Comparison of ENCODE assay signal across 8 cellular contexts in genomic region chr1:23790696-23791433, GRCh38. TPM values are rescaled to one million over a fixed set of nuclear protein-coding genes. Genes with fewer than 3 reads are reported as not detected.
DNase-seq lines count a peak whose midpoint lies in the region; ATAC-seq, FAIRE-seq and TF ChIP-seq lines count a peak whose summit lies in the region.

TSS of gene LYPLA2 (plus strand) at chr1:23791145. CDS start at chr1:23792683, 1,538 bp downstream.

- H3K9me3 ChIP-seq in right atrium auricular region: no peaks in the 10 kb centered on the region

- H3K27me3 Mint-ChIP-seq in T-helper 2 cell treated with Interferon-gamma antibody and Interleukin-4, amounts not matched to agents 5 μg/mL and 100 μg/mL, for 36 hours (ENCODE audit: low read depth): no peaks in the 10 kb centered on the region

- H3K27me3 ChIP-seq in right atrium auricular region: no peaks in the 10 kb centered on the region

- H3K4me3 ChIP-seq in right atrium auricular region: peak within 1 kb of the TSS; percentile 77 to 83

- peaks cover 41% of the 10 kb centered on the region for H3K36me3 Mint-ChIP-seq in T-helper 2 cell treated with Interferon-gamma antibody and Interleukin-4, amounts not matched to agents 5 μg/mL and 100 μg/mL, for 36 hours (ENCODE audit: low read depth)

- peak; percentile 78 for ATAC-seq in HG02642 (IDR thresholded peaks at IDR 0.05; ENCODE audit: poor library complexity, unreplicated experiment)

- H3K36me3 ChIP-seq in right atrium auricular region: peaks cover 51% of the 10 kb centered on the region

- TF ChIP-seq CTCF in right atrium auricular region (IDR thresholded peaks at IDR 0.05): no peak

- peaks cover 4 to 38% of the 10 kb centered on the region in 2 donors for H3K4me1 ChIP-seq in right atrium auricular region

- no peaks in the 10 kb centered on the region for H3K9me3 Mint-ChIP-seq in T-helper 2 cell treated with Interferon-gamma antibody and Interleukin-4, amounts not matched to agents 5 μg/mL and 100 μg/mL, for 36 hours

- H3K27ac ChIP-seq in right atrium auricular region: peak within 1 kb of the TSS; percentile 82 to 84

- peak; percentile 54 for TF ChIP-seq POLR2A in GM10847 (IDR thresholded peaks at IDR 0.05; ENCODE audit: extremely low read depth, insufficient read length)

- peak within 1 kb of the TSS; percentile 92 for H3K4me3 Mint-ChIP-seq in T-helper 2 cell treated with Interferon-gamma antibody and Interleukin-4, amounts not matched to agents 5 μg/mL and 100 μg/mL, for 36 hours

- H3K27ac Mint-ChIP-seq in T-helper 2 cell treated with Interferon-gamma antibody and Interleukin-4, amounts not matched to agents 5 μg/mL and 100 μg/mL, for 36 hours: peak within 1 kb of the TSS; percentile 95

- peaks cover 12% of the 10 kb centered on the region for H3K4me1 Mint-ChIP-seq in T-helper 2 cell treated with Interferon-gamma antibody and Interleukin-4, amounts not matched to agents 5 μg/mL and 100 μg/mL, for 36 hours (ENCODE audit: low read depth)

- peak; percentile 53 for DNase-seq in NCI-H1694 treated with DMSO at 0.1 percent for 48 hours (lab: John Stamatoyannopoulos, UW)
- DNase-seq in T-helper 2 cell treated with Interferon-gamma antibody and Interleukin-4, amounts not matched to agents 5 μg/mL and 100 μg/mL, for 36 hours (ENCODE audit: low spot score): peak; percentile 89
- DNase-seq in anterior cingulate cortex (lab: John Stamatoyannopoulos, UW): peak; percentile 59 to 97 (median 92)
- DNase-seq in right atrium auricular region (ENCODE audit: low spot score): peak; percentile 93
- peak; percentile 93 for DNase-seq in putamen (ENCODE audit: low spot score)
- peak; percentile 91 for DNase-seq in urothelium cell line (ENCODE audit: low spot score)

- no peak for FAIRE-seq in urothelium cell line (lab: Jason Lieb, UNC)

RNA-seq across cellular contexts. Expression of gene LYPLA2, which starts in this region (rescaled TPM):
- 10 to 100 TPM; 29.7 to 54.3 TPM for total RNA-seq in right atrium auricular region

Comparison
In these comparisons a context has a peak if more than half of its experiments do, and no peak if none do; other contexts are left out.
1. Peak in every context shown above with its lines: DNase-seq, ATAC-seq, H3K4me3 ChIP-seq and H3K27ac ChIP-seq.